ENCODE assay signal across 8 cellular contexts in the genomic region with DNA sequence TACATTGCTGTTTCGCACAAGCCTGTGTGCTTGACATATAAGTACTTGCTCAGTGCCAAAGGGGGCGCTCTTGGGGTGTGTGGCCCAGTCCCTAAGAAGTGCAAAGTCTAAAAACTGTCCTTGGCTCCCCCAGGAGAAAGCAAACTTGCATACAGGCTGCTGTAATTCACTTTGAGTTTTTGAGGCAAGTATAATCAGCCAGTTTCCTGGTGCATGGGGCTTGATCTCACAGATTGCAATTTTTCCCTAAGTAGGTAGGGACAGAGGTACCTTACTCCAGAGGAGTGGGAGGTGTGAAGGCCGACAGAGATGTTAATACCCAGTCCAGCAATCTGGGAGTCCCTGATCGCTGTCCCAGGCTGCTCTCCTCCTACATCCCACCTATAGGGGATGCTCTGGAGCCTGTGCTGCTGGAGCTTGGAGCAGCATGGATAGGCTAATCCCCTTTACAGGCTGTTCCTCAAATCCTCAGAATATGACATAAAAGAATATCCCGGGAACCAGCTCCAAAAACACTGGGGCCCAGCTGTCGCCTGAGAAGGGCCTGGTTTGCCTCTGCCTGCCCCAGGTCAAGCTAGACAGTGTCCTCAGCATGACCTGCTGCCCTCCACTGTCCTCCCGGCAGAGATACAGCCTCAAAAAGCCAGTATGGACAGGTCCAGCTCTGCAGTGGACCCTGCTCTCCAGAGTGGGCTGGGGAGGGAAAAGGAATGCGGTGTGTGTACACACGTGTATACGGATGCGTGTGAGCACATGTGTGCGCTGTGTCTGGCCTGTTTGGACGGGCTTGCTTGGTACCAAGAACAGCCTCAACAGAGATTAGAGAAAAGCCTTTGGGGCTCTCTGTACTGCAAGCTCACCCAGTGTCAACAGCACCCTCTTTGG.
DNase-seq lines count a peak whose midpoint lies in the region; ATAC-seq, FAIRE-seq and TF ChIP-seq lines count a peak whose summit lies in the region.

No MANE protein-coding gene starts in this region.

- H3K27me3 ChIP-seq in CD8-positive, alpha-beta memory T cell (ENCODE audit: insufficient read depth, low read length, poor library complexity, severe bottlenecking): no peaks in the 10 kb centered on the region
- H3K27me3 ChIP-seq in astrocyte (ENCODE audit: insufficient read depth, low read length): no peaks in the 10 kb centered on the region

- peak overlapping the region; percentile 54 for H3K9ac ChIP-seq in astrocyte (ENCODE audit: low read length)

- POLR2A ChIA-PET in CD8-positive, alpha-beta memory T cell (lab: Charles Lee): no interaction called here

- H3K4me1 ChIP-seq in CD8-positive, alpha-beta memory T cell (ENCODE audit: insufficient read depth, low read length): no peaks in the 10 kb centered on the region
- H3K4me1 ChIP-seq in astrocyte (ENCODE audit: insufficient read depth, low read length): peaks cover 60% of the 10 kb centered on the region

- no peaks in the 10 kb centered on the region for H3K36me3 ChIP-seq in CD8-positive, alpha-beta memory T cell (ENCODE audit: insufficient read depth, low read length)
- H3K36me3 ChIP-seq in astrocyte (ENCODE audit: insufficient read depth, low read length): no peaks in the 10 kb centered on the region

- no peak for TF ChIP-seq POLR2A in H54 (IDR thresholded peaks at IDR 0.05; ENCODE audit: low read depth, low read length)

- TF ChIP-seq CTCF in astrocyte (IDR thresholded peaks at IDR 0.05; ENCODE audit: insufficient read depth, low read depth, low read length): peak; percentile 26

- peak overlapping the region; percentile 33 for H3K27ac ChIP-seq in CD8-positive, alpha-beta memory T cell (ENCODE audit: low read depth, low read length)
- peak overlapping the region; percentile 74 for H3K27ac ChIP-seq in astrocyte (ENCODE audit: low read depth, low read length)

- H3K4me1 Mint-ChIP-seq in CD8-positive, alpha-beta memory T cell: no peaks in the 10 kb centered on the region
- H3K4me1 Mint-ChIP-seq in astrocyte (ENCODE audit: low read depth, unreplicated experiment): peaks cover 53% of the 10 kb centered on the region

- no peak for FAIRE-seq in astrocyte (lab: Jason Lieb, UNC)
- FAIRE-seq in H54 (lab: Jason Lieb, UNC): no peak

- H3K4me2 ChIP-seq in astrocyte (ENCODE audit: low read length): no peak overlapping the region

- peaks cover 0 to 4% of the 10 kb centered on the region in 2 donors for H3K27me3 Mint-ChIP-seq in CD8-positive, alpha-beta memory T cell
- no peaks in the 10 kb centered on the region for H3K27me3 Mint-ChIP-seq in astrocyte (ENCODE audit: low read depth, unreplicated experiment)

- no peaks in the 10 kb centered on the region for H3K36me3 Mint-ChIP-seq in CD8-positive, alpha-beta memory T cell
- H3K36me3 Mint-ChIP-seq in astrocyte (ENCODE audit: low read depth, unreplicated experiment): no peaks in the 10 kb centered on the region

- no peaks in the 10 kb centered on the region for H4K20me1 ChIP-seq in astrocyte (ENCODE audit: insufficient read depth, low read length)

- H3K4me3 ChIP-seq in CD8-positive, alpha-beta memory T cell (ENCODE audit: low read length): no peak overlapping the region
- no peak overlapping the region for H3K4me3 ChIP-seq in astrocyte (ENCODE audit: insufficient read depth, low read depth, low read length)

- no peak overlapping the region for H3K27ac Mint-ChIP-seq in CD8-positive, alpha-beta memory T cell
- H3K27ac Mint-ChIP-seq in astrocyte (ENCODE audit: unreplicated experiment): peak overlapping the region; percentile 41

- ATAC-seq in left lobe of liver (peak; percentile 36), GM21526 (IDR thresholded peaks at IDR 0.05; ENCODE audit: low FRiP score, unreplicated experiment) (no peak)

- no peak overlapping the region for H2AFZ ChIP-seq in astrocyte (ENCODE audit: low read depth, low read length)

- H3K79me2 ChIP-seq in astrocyte (ENCODE audit: insufficient read depth, low read length): no peaks in the 10 kb centered on the region

- H3K4me3 Mint-ChIP-seq in CD8-positive, alpha-beta memory T cell: no peak overlapping the region
- no peak overlapping the region for H3K4me3 Mint-ChIP-seq in astrocyte (ENCODE audit: unreplicated experiment)

- H3K9me3 ChIP-seq in CD8-positive, alpha-beta memory T cell (ENCODE audit: low read length): no peaks in the 10 kb centered on the region
- H3K9me3 ChIP-seq in astrocyte (ENCODE audit: insufficient read depth, low read depth, low read length): no peaks in the 10 kb centered on the region

- DNase-seq in CD8-positive, alpha-beta memory T cell: no peak
- peak; percentile 46 for DNase-seq in KG1 (lab: John Stamatoyannopoulos, UW)
- no peak for DNase-seq in astrocyte (ENCODE audit: low read depth)
- peak; percentile 71 for DNase-seq in left lobe of liver (ENCODE audit: low spot score)
- DNase-seq in H54 (ENCODE audit: insufficient read length, low spot score): no peak
- DNase-seq in activated CD8-positive, alpha-beta memory T cell treated with anti-CD3 and anti-CD28 coated beads for 24 hours: no peak
- no peak for DNase-seq in NCI-H187 treated with DMSO at 0.1 percent for 48 hours (lab: John Stamatoyannopoulos, UW)

- no peaks in the 10 kb centered on the region for H3K9me3 Mint-ChIP-seq in CD8-positive, alpha-beta memory T cell
- peaks cover 1% of the 10 kb centered on the region for H3K9me3 Mint-ChIP-seq in astrocyte (ENCODE audit: unreplicated experiment)

- CTCF ChIA-PET in CD8-positive, alpha-beta memory T cell (lab: Charles Lee): no interaction called here

Comparison
In these comparisons a context has a peak if more than half of its experiments do, and no peak if none do; other contexts are left out.
1. DNase-seq: peak in KG1 (single experiment) and left lobe of liver (single experiment); none in CD8-positive, alpha-beta memory T cell (0 of 5), astrocyte (single experiment), H54 (single experiment), activated CD8-positive, alpha-beta memory T cell treated with anti-CD3 and anti-CD28 coated beads for 24 hours (single experiment) and NCI-H187 treated with DMSO at 0.1 percent for 48 hours (single experiment).